Comparison of ENCODE assay signal across 9 cellular contexts in genomic region chr9:76835571-76836283, GRCh38.
DNase-seq lines count a peak whose midpoint lies in the region; ATAC-seq and TF ChIP-seq lines count a peak whose summit lies in the region.
"Had no signal": no experiment of that assay in that cellular context is flagged by ENCODE, and none has a peak within 500 bp of the region (broad histone marks: within the 10 kb centered on the region; RNA-seq: fewer than 3 reads in every experiment).

No MANE protein-coding gene starts in this region.

- H3K9me3 ChIP-seq in heart left ventricle (peaks cover 0 to 7% (median 0%) of the 10 kb centered on the region in 12 donors), smooth muscle cell (replicated peaks; ENCODE audit: low read depth) (no peaks in the 10 kb centered on the region)

- peak overlapping the region; percentile 77 for H3K4me3 Mint-ChIP-seq in HFFc6
- H3K4me3 Mint-ChIP-seq: IgD-negative memory B cell had no signal

- no peaks in the 10 kb centered on the region for H4K20me1 ChIP-seq in smooth muscle cell (ENCODE audit: low read depth)

- H3K4me3 ChIP-seq in heart left ventricle, result peak overlapping the region in 2 of 12 donors; percentile 20 to 33
- H3K4me3 ChIP-seq in smooth muscle cell, result no peak overlapping the region
- H3K4me3 ChIP-seq in H7 (ENCODE audit: insufficient read depth, low read depth, low read length), result no peak overlapping the region

- 53 to 60% (median 54%) methylated on average over 7 of the region's 7 CpGs for whole genome bisulfite sequencing in heart left ventricle, 4 donors
- WGBS in smooth muscle cell (ENCODE audit: low lambda C conversion rate), result 33% methylated on average over 7 of the region's 7 CpGs

- no peaks in the 10 kb centered on the region for H3K79me2 ChIP-seq in smooth muscle cell (ENCODE audit: low read depth)

- H3K4me1 ChIP-seq in heart left ventricle (peaks cover 0 to 16% (median 0%) of the 10 kb centered on the region in 12 donors), smooth muscle cell (ENCODE audit: low read depth) (peaks cover 14% of the 10 kb centered on the region)

- H3K27ac ChIP-seq in heart left ventricle (peak overlapping the region in 10 of 12 donors; percentile 35 to 82 (median 56)), smooth muscle cell (ENCODE audit: low read depth) (peak overlapping the region; percentile 88)

- H3K9ac ChIP-seq in smooth muscle cell (ENCODE audit: low read depth), result peak overlapping the region; percentile 54

- intact Hi-C loops in heart left ventricle (cut with DNase I), result no loop called here

- H3K27ac Mint-ChIP-seq in HFFc6, result peak overlapping the region; percentile 57
- H3K27ac Mint-ChIP-seq in activated naive CD4-positive, alpha-beta T cell treated with anti-CD3 and anti-CD28 coated beads, Interleukin-2, amount 50 U/mL, for 72 hours, result no peak overlapping the region
- H3K27ac Mint-ChIP-seq: IgD-negative memory B cell had no signal

- peaks cover 7% of the 10 kb centered on the region for H3F3A ChIP-seq in smooth muscle cell (ENCODE audit: low read depth)

- H3K27me3 Mint-ChIP-seq in HFFc6 (ENCODE audit: insufficient read depth), result peaks cover 4% of the 10 kb centered on the region

- H2AFZ ChIP-seq in smooth muscle cell (ENCODE audit: low read depth), result no peak overlapping the region

- H3K4me2 ChIP-seq in smooth muscle cell, result peak overlapping the region; percentile 74

- DNase-seq in HFFc6, result peak; percentile 47
- DNase-seq in amniotic stem cell (lab: John Stamatoyannopoulos, UW), result peak; percentile 15
- no peak for DNase-seq in heart left ventricle
- no peak for DNase-seq in smooth muscle cell (lab: John Stamatoyannopoulos, UW; ENCODE audit: unreplicated experiment)
- no peak for DNase-seq in H7
- DNase-seq in activated naive CD4-positive, alpha-beta T cell treated with anti-CD3 and anti-CD28 coated beads, Interleukin-2, amount 50 U/mL, for 72 hours (ENCODE audit: low spot score in 2 of 2), result no peak

- H3K27me3 ChIP-seq in heart left ventricle, result no peaks in the 10 kb centered on the region
- no peaks in the 10 kb centered on the region for H3K27me3 ChIP-seq in smooth muscle cell (ENCODE audit: low read depth)
- no peaks in the 10 kb centered on the region for H3K27me3 ChIP-seq in H7 (ENCODE audit: control insufficient read depth, insufficient read depth, low read length)

- H3K36me3 ChIP-seq in heart left ventricle (no peaks in the 10 kb centered on the region), smooth muscle cell (ENCODE audit: low read depth) (no peaks in the 10 kb centered on the region), H7 (replicated peaks; ENCODE audit: control insufficient read depth, insufficient read depth, low read length) (no peaks in the 10 kb centered on the region)

- no peak for TF ChIP-seq POLR2A in heart left ventricle (IDR thresholded peaks at IDR 0.05)

- ATAC-seq in heart left ventricle, result peak in 3 of 4 donors; percentile 53 to 88 (median 59)
- ATAC-seq in GM18861 (IDR thresholded peaks at IDR 0.05; ENCODE audit: unreplicated experiment), result no peak
- no peak for ATAC-seq in GM21447 (IDR thresholded peaks at IDR 0.05; ENCODE audit: unreplicated experiment)
- no peak for ATAC-seq in activated naive CD4-positive, alpha-beta T cell treated with anti-CD3 and anti-CD28 coated beads, Interleukin-2, amount 50 U/mL, for 72 hours

- peaks cover 23% of the 10 kb centered on the region for H3K4me1 Mint-ChIP-seq in HFFc6 (ENCODE audit: low read depth)
- H3K4me1 Mint-ChIP-seq: IgD-negative memory B cell had no signal

- H3K9me3 Mint-ChIP-seq in HFFc6, result no peaks in the 10 kb centered on the region
- peaks cover 0 to 3% of the 10 kb centered on the region in 2 donors for H3K9me3 Mint-ChIP-seq in activated naive CD4-positive, alpha-beta T cell treated with anti-CD3 and anti-CD28 coated beads, Interleukin-2, amount 50 U/mL, for 72 hours

- no peaks in the 10 kb centered on the region for H3K36me3 Mint-ChIP-seq in HFFc6 (ENCODE audit: low read depth)
- H3K36me3 Mint-ChIP-seq in activated naive CD4-positive, alpha-beta T cell treated with anti-CD3 and anti-CD28 coated beads, Interleukin-2, amount 50 U/mL, for 72 hours, result no peaks in the 10 kb centered on the region
- H3K36me3 Mint-ChIP-seq: IgD-negative memory B cell had no signal

- no peak for TF ChIP-seq CTCF in HFFc6 (IDR thresholded peaks at IDR 0.05)
- TF ChIP-seq CTCF in heart left ventricle (IDR thresholded peaks at IDR 0.05), result no peak
- no peak for TF ChIP-seq CTCF in smooth muscle cell (IDR thresholded peaks at IDR 0.05; ENCODE audit: borderline replicate concordance, insufficient read depth, poor library complexity, severe bottlenecking)

Comparison
In these comparisons a context has a peak if more than half of its experiments do, and no peak if none do; other contexts are left out.
1. DNase-seq: peak in HFFc6 (single experiment) and amniotic stem cell (single experiment); none in heart left ventricle (0 of 5), smooth muscle cell (single experiment), H7 (single experiment) and activated naive CD4-positive, alpha-beta T cell treated with anti-CD3 and anti-CD28 coated beads, Interleukin-2, amount 50 U/mL, for 72 hours (0 of 2).
2. ATAC-seq: peak in heart left ventricle (3 of 4); none in GM18861 (single experiment), GM21447 (single experiment) and activated naive CD4-positive, alpha-beta T cell treated with anti-CD3 and anti-CD28 coated beads, Interleukin-2, amount 50 U/mL, for 72 hours (0 of 2).